In genomic region chr3:43892535-43892934, GRCh38 we compare ENCODE assay signal across 1 cellular context.
TF ChIP-seq lines count a peak whose summit lies in the region.

No MANE protein-coding gene starts in this region.

TF ChIP-seq in HepG2, 621 proteins besides CTCF, POLR2A, EP300 and RAD21 (continued from another document):
- TF ChIP-seq, protein P1, sequence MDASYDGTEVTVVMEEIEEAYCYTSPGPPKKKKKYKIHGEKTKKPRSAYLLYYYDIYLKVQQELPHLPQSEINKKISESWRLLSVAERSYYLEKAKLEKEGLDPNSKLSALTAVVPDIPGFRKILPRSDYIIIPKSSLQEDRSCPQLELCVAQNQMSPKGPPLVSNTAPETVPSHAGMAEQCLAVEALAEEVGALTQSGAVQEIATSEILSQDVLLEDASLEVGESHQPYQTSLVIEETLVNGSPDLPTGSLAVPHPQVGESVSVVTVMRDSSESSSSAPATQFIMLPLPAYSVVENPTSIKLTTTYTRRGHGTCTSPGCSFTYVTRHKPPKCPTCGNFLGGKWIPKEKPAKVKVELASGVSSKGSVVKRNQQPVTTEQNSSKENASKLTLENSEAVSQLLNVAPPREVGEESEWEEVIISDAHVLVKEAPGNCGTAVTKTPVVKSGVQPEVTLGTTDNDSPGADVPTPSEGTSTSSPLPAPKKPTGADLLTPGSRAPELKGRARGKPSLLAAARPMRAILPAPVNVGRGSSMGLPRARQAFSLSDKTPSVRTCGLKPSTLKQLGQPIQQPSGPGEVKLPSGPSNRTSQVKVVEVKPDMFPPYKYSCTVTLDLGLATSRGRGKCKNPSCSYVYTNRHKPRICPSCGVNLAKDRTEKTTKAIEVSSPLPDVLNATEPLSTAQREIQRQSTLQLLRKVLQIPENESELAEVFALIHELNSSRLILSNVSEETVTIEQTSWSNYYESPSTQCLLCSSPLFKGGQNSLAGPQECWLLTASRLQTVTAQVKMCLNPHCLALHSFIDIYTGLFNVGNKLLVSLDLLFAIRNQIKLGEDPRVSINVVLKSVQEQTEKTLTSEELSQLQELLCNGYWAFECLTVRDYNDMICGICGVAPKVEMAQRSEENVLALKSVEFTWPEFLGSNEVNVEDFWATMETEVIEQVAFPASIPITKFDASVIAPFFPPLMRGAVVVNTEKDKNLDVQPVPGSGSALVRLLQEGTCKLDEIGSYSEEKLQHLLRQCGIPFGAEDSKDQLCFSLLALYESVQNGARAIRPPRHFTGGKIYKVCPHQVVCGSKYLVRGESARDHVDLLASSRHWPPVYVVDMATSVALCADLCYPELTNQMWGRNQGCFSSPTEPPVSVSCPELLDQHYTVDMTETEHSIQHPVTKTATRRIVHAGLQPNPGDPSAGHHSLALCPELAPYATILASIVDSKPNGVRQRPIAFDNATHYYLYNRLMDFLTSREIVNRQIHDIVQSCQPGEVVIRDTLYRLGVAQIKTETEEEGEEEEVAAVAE (CRISPR knock-in tag; IDR thresholded peaks at IDR 0.05; ENCODE audit: borderline replicate concordance), result no peak
- no peak for TF ChIP-seq ZNF7 (CRISPR knock-in tag; IDR thresholded peaks at IDR 0.05)
- no peak for TF ChIP-seq ZBTB34 (CRISPR knock-in tag; IDR thresholded peaks at IDR 0.05)
